ENCODE assay signal across 1 cellular context in the genomic region with DNA sequence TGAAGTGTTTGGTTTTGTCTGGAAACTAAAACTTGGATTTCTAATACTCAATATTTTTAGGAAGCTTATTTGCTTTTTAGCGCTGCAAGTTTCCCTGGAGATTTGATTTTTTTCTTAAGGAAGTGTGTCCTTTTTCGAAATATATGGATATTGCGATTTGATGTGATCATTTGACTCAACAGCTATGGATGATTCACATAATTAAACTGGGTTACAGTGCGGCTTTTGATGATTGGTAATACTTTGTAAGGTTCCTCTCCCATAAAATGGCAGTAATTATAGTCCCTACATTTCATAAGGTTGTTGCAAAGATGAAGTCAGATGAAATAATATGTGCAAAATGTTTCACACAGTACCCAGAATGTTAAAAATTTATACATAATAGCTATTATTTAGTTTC.
TF ChIP-seq lines count a peak whose summit lies in the region.

No MANE protein-coding gene starts in this region.

TF ChIP-seq in GM23338, 12 proteins besides CTCF, POLR2A, EP300 and RAD21:
- TF ChIP-seq, protein P1, sequence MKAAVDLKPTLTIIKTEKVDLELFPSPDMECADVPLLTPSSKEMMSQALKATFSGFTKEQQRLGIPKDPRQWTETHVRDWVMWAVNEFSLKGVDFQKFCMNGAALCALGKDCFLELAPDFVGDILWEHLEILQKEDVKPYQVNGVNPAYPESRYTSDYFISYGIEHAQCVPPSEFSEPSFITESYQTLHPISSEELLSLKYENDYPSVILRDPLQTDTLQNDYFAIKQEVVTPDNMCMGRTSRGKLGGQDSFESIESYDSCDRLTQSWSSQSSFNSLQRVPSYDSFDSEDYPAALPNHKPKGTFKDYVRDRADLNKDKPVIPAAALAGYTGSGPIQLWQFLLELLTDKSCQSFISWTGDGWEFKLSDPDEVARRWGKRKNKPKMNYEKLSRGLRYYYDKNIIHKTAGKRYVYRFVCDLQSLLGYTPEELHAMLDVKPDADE (IDR thresholded peaks at IDR 0.05), result no peak
- TF ChIP-seq STAT1 (IDR thresholded peaks at IDR 0.05; ENCODE audit: unreplicated experiment), result no peak
- TF ChIP-seq NANOG (IDR thresholded peaks at IDR 0.05; ENCODE audit: borderline replicate concordance), result no peak
- TF ChIP-seq EZH2 (IDR thresholded peaks at IDR 0.05; ENCODE audit: low read depth, unreplicated experiment), result no peak
- no peak for TF ChIP-seq CREB1 (CRISPR knock-in tag; IDR thresholded peaks at IDR 0.05; ENCODE audit: low read depth)
- TF ChIP-seq POLR2AphosphoS5 (IDR thresholded peaks at IDR 0.05; ENCODE audit: low read depth), result no peak
- no peak for TF ChIP-seq EZH2phosphoT487 (IDR thresholded peaks at IDR 0.05; ENCODE audit: unreplicated experiment)
- no peak for TF ChIP-seq ZNF331 (CRISPR knock-in tag; IDR thresholded peaks at IDR 0.05; ENCODE audit: low read depth)
- TF ChIP-seq ZNF462 (CRISPR knock-in tag; IDR thresholded peaks at IDR 0.05), result no peak
- no peak for TF ChIP-seq JUNB (IDR thresholded peaks at IDR 0.05; ENCODE audit: unreplicated experiment)
- no peak for TF ChIP-seq ZNF114 (CRISPR knock-in tag; IDR thresholded peaks at IDR 0.05)
- TF ChIP-seq, protein P2, sequence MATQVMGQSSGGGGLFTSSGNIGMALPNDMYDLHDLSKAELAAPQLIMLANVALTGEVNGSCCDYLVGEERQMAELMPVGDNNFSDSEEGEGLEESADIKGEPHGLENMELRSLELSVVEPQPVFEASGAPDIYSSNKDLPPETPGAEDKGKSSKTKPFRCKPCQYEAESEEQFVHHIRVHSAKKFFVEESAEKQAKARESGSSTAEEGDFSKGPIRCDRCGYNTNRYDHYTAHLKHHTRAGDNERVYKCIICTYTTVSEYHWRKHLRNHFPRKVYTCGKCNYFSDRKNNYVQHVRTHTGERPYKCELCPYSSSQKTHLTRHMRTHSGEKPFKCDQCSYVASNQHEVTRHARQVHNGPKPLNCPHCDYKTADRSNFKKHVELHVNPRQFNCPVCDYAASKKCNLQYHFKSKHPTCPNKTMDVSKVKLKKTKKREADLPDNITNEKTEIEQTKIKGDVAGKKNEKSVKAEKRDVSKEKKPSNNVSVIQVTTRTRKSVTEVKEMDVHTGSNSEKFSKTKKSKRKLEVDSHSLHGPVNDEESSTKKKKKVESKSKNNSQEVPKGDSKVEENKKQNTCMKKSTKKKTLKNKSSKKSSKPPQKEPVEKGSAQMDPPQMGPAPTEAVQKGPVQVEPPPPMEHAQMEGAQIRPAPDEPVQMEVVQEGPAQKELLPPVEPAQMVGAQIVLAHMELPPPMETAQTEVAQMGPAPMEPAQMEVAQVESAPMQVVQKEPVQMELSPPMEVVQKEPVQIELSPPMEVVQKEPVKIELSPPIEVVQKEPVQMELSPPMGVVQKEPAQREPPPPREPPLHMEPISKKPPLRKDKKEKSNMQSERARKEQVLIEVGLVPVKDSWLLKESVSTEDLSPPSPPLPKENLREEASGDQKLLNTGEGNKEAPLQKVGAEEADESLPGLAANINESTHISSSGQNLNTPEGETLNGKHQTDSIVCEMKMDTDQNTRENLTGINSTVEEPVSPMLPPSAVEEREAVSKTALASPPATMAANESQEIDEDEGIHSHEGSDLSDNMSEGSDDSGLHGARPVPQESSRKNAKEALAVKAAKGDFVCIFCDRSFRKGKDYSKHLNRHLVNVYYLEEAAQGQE (IDR thresholded peaks at IDR 0.05; ENCODE audit: unreplicated experiment), result no peak
